Comparison of ENCODE assay signal across 32 cellular contexts in genomic region chr15:87860743-87861142, GRCh38.
"Had no signal": no experiment of that assay in that cellular context is flagged by ENCODE, and none has a peak within 500 bp of the region (broad histone marks: within the 10 kb centered on the region; RNA-seq: fewer than 3 reads in every experiment).

No MANE protein-coding gene starts in this region.

- H3K27me3 ChIP-seq: ascending aorta, breast epithelium, colonic mucosa, esophagus squamous epithelium, gastroesophageal sphincter, hepatocyte had no signal

- H3K4me1 ChIP-seq: ascending aorta, breast epithelium, colonic mucosa, esophagus squamous epithelium, gastroesophageal sphincter, heart right ventricle had no signal

- ATAC-seq: activated CD4-positive, CD25-positive, alpha-beta regulatory T cell treated with anti-CD3 and anti-CD28 coated beads, Interleukin-2, amount 50 U/mL, for 24 hours; activated CD8-positive, alpha-beta T cell treated with anti-CD3 and anti-CD28 coated beads for 36 hours; activated naive CD4-positive, alpha-beta T cell treated with anti-CD3 and anti-CD28 coated beads, Interleukin-2, amount 50 U/mL, for 72 hours; activated T-cell treated with anti-CD3 and anti-CD28 coated beads, Interleukin-2, amount 50 U/mL, for 4 hours; activated T-helper 17 cell treated with anti-CD3 and anti-CD28 coated beads, Interleukin-2, amount 50 U/mL, for 72 hours; gastroesophageal sphincter; heart right ventricle; T-helper 17 cell had no signal

- H3K9me3 ChIP-seq: ascending aorta, breast epithelium, colonic mucosa, esophagus squamous epithelium, gastroesophageal sphincter, heart right ventricle had no signal

- H3K36me3 ChIP-seq: ascending aorta, breast epithelium, cardiac muscle cell, colonic mucosa, esophagus squamous epithelium, gastroesophageal sphincter, heart right ventricle, WERI-Rb-1 had no signal

- H3K79me2 ChIP-seq: hepatocyte had no signal

- H3K27ac ChIP-seq: ascending aorta, breast epithelium, cardiac muscle cell, colonic mucosa, epithelial cell of prostate, esophagus squamous epithelium, gastroesophageal sphincter, heart right ventricle, hepatocyte, WERI-Rb-1 had no signal

- H2AFZ ChIP-seq: hepatocyte had no signal

- H3K4me2 ChIP-seq: hepatocyte had no signal

- H3K4me3 ChIP-seq: ascending aorta, breast epithelium, cardiac muscle cell, colonic mucosa, esophagus squamous epithelium, gastroesophageal sphincter, heart right ventricle, hepatocyte had no signal

- FAIRE-seq: endometrium, endothelial cell of umbilical vein had no signal

- DNase-seq: activated B cell treated with CpG ODN at 0.5 μM for 24 hours; activated CD4-positive, alpha-beta T cell treated with anti-CD3 and anti-CD28 coated beads for 48 hours; activated CD4-positive, alpha-beta T cell treated with anti-CD3 and anti-CD28 coated beads, Interleukin-2, amount 50 U/mL, for 1 hour; activated CD4-positive, alpha-beta T cell treated with anti-CD3 and anti-CD28 coated beads, Interleukin-2, amount 50 U/mL, for 48 hours; activated CD8-positive, alpha-beta memory T cell treated with anti-CD3 and anti-CD28 coated beads for 24 hours; activated CD8-positive, alpha-beta T cell treated with anti-CD3 and anti-CD28 coated beads for 36 hours; activated effector memory CD4-positive, alpha-beta T cell treated with Interleukin-2 at 50 U/mL for 16 hours; activated gamma-delta T cell treated with Interleukin-2 at 50 U/mL for 16 hours; activated naive CD4-positive, alpha-beta T cell treated with anti-CD3 and anti-CD28 coated beads for 36 hours; activated naive CD8-positive, alpha-beta T cell treated with anti-CD3 and anti-CD28 coated beads, Interleukin-2, amount 10 ng/mL, durations not matched to agents 7 days and 5 days; activated T-cell treated with anti-CD3 and anti-CD28 coated beads, Interleukin-2, amount 50 U/mL, for 4 hours; central memory CD4-positive, alpha-beta T cell; cerebellar nuclear complex; colonic mucosa; effector CD8-positive, alpha-beta T cell; esophagus squamous epithelium; foreskin melanocyte; heart right ventricle; T-helper 17 cell; T1000; WERI-Rb-1 had no signal
